Comparison of ENCODE assay signal across 13 cellular contexts in genomic region chr2:54336136-54336976, GRCh38.
A peak's percentile ranks its signal among the peaks of the same experiment; 100 is the strongest.
DNase-seq lines count a peak whose midpoint lies in the region; ATAC-seq and TF ChIP-seq lines count a peak whose summit lies in the region.
"Had no signal": no experiment of that assay in that cellular context is flagged by ENCODE, and none has a peak within 500 bp of the region (broad histone marks: within the 10 kb centered on the region; RNA-seq: fewer than 3 reads in every experiment).

No MANE protein-coding gene starts in this region.

- H3K27me3 ChIP-seq in brain microvascular endothelial cell (replicated peaks) (no peaks in the 10 kb centered on the region), Peyer's patch (no peaks in the 10 kb centered on the region), tibial artery (no peaks in the 10 kb centered on the region)
- H3K27me3 ChIP-seq: tibial nerve had no signal

- H3K4me1 ChIP-seq in Peyer's patch (peaks cover 0 to 1% (median 0%) of the 10 kb centered on the region in 4 donors), tibial artery (peaks cover 0 to 12% (median 5%) of the 10 kb centered on the region in 4 donors)

- TF ChIP-seq CTCF in brain microvascular endothelial cell (IDR thresholded peaks at IDR 0.05; ENCODE audit: low read depth, low read length, missing control alignments) (no peak), Peyer's patch (IDR thresholded peaks at IDR 0.05) (no peak), tibial artery (IDR thresholded peaks at IDR 0.05) (no peak)

- in situ Hi-C loops in brain microvascular endothelial cell (cut with HindIII; ENCODE audit: low pct_ligation_motif_present, low sequenced_read_pairs), result no loop called here

- H3K36me3 ChIP-seq in brain microvascular endothelial cell (replicated peaks), result no peaks in the 10 kb centered on the region
- H3K36me3 ChIP-seq in Peyer's patch, result no peaks in the 10 kb centered on the region
- H3K36me3 ChIP-seq in tibial artery, result no peaks in the 10 kb centered on the region
- H3K36me3 ChIP-seq: tibial nerve had no signal

- H3K9me3 ChIP-seq in Peyer's patch, result no peaks in the 10 kb centered on the region
- H3K9me3 ChIP-seq in tibial artery, result no peaks in the 10 kb centered on the region
- H3K9me3 ChIP-seq: tibial nerve had no signal

- DNase-seq in Right ventricle myocardium superior (no peak), left cardiac atrium (no peak), brain microvascular endothelial cell (peak; percentile 36), kidney tubule cell (ENCODE audit: low spot score) (peak; percentile 43), stromal cell of bone marrow (ENCODE audit: low read depth) (peak; percentile 76), Peyer's patch (no peak), tibial artery (no peak), NCI-H510A treated with DMSO at 0.1 percent for 48 hours (lab: John Stamatoyannopoulos, UW) (no peak)
- DNase-seq: activated CD8-positive, alpha-beta memory T cell treated with anti-CD3 and anti-CD28 coated beads, Interleukin-2, amount 10 ng/mL, durations not matched to agents 7 days and 5 days; activated naive CD8-positive, alpha-beta T cell treated with anti-CD3 and anti-CD28 coated beads, Interleukin-2, amount 50 U/mL, for 24 hours; endodermal cell; NCI-H510A had no signal

- no peak overlapping the region for H3K27ac ChIP-seq in brain microvascular endothelial cell
- H3K27ac ChIP-seq in Peyer's patch, result no peak overlapping the region
- peak overlapping the region in 1 of 2 donors; percentile 7 for H3K27ac ChIP-seq in tibial artery

- no peak for TF ChIP-seq POLR2A in Peyer's patch (IDR thresholded peaks at IDR 0.05)

- intact Hi-C loops in Right ventricle myocardium superior (cut with DNase I) (no loop called here), left cardiac atrium (cut with DNase I) (loop anchor here in 1 of 2 donors (10.0 kb wide), 1 partner anchor 118 kb away; the partner anchor contains the start of gene SPTBN1), tibial artery (cut with DNase I; ENCODE audit: low total_unique reads) (no loop called here)

- H3K4me3 ChIP-seq in brain microvascular endothelial cell (ENCODE audit: low read depth, low read length), result no peak overlapping the region
- H3K4me3 ChIP-seq in Peyer's patch, result no peak overlapping the region
- H3K4me3 ChIP-seq in tibial artery, result no peak overlapping the region
- H3K4me3 ChIP-seq: tibial nerve had no signal

- ATAC-seq in Right ventricle myocardium superior (ENCODE audit: poor library complexity), result peak; percentile 43
- no peak for ATAC-seq in left cardiac atrium
- ATAC-seq: activated CD8-positive, alpha-beta memory T cell treated with anti-CD3 and anti-CD28 coated beads, Interleukin-2, amount 10 ng/mL, durations not matched to agents 7 days and 5 days; activated naive CD8-positive, alpha-beta T cell treated with anti-CD3 and anti-CD28 coated beads, Interleukin-2, amount 50 U/mL, for 24 hours had no signal

Comparison
In these comparisons a context has a peak if more than half of its experiments do, and no peak if none do; other contexts are left out.
1. DNase-seq: peak in brain microvascular endothelial cell (single experiment), kidney tubule cell (single experiment) and stromal cell of bone marrow (single experiment); none in Right ventricle myocardium superior (single experiment), left cardiac atrium (single experiment), Peyer's patch (0 of 3), tibial artery (0 of 2) and NCI-H510A treated with DMSO at 0.1 percent for 48 hours (single experiment).